Comparison of ENCODE assay signal across 5 cellular contexts in the genomic region with DNA sequence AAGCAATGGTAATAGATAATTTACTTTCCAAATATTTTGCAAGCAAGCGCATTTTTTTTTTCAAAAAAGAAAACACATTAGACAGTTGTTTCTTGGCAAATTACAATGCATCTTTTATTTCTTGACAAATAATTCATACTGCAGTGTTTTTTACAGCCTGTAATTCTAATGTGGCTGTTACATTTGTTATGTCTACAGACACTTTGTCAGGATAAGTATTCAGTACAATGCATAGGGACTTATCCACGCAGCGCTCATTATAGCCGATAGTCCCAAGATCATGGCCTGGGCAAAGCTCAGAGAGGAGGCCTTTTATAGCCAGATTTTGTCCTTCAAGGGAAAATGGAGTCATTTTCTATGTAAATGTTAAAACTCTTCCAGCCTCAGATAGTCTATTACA.
"Had no signal": no experiment of that assay in that cellular context is flagged by ENCODE, and none has a peak within 500 bp of the region (broad histone marks: within the 10 kb centered on the region; RNA-seq: fewer than 3 reads in every experiment).

No MANE protein-coding gene starts in this region.

- ATAC-seq: HepG2 had no signal

- DNase-seq: GM23248, H9, HCEC 1CT, KBM-7 had no signal
